19 cellular contexts compared by ENCODE assay signal in the genomic region with DNA sequence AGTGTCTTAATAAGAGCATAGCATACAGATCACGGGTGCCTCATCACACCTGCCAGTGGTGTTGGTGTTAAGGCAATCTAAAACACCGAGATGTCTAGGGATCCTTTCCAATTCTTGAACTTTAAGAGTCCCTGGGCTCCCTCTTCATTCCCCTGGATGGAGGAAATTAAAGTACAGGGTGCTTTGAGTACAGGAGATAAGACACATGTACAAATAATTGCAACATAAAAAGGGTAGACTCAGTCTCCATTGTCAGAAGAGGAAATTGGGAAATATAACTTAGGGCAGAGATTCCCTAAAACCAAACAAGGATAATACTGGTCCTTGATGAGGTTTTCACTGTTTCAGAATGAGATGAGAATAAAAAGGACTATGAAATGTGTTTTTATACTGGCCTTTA. TPM values are rescaled to one million over a fixed set of nuclear protein-coding genes. Genes with fewer than 3 reads are reported as not detected.
DNase-seq lines count a peak whose midpoint lies in the region; ATAC-seq and TF ChIP-seq lines count a peak whose summit lies in the region.
"Had no signal": no experiment of that assay in that cellular context is flagged by ENCODE, and none has a peak within 500 bp of the region (broad histone marks: within the 10 kb centered on the region; RNA-seq: fewer than 3 reads in every experiment).

No MANE protein-coding gene starts in this region.

- WGBS in liver, result 81% methylated on average over 2 of the region's 2 CpGs

- H3K4me1 ChIP-seq in left ventricle myocardium inferior, result peaks cover 2% of the 10 kb centered on the region
- peaks cover 0 to 7% (median 2%) of the 10 kb centered on the region in 4 donors for H3K4me1 ChIP-seq in liver (ENCODE audit: control insufficient read depth in 4 of 4, insufficient read depth in 4 of 4, low read length in 3 of 4)
- H3K4me1 ChIP-seq in SJCRH30, result no peaks in the 10 kb centered on the region

- no peak for TF ChIP-seq POLR2A in GM18505 (IDR thresholded peaks at IDR 0.05; ENCODE audit: borderline replicate concordance, extremely low read depth, insufficient read depth, insufficient read length)

- ATAC-seq in Right ventricle myocardium superior (ENCODE audit: poor library complexity) (peak; percentile 36), sciatic nerve (peak; percentile 44), GM18505 (IDR thresholded peaks at IDR 0.05; ENCODE audit: unreplicated experiment) (no peak)
- no peak for ATAC-seq in effector memory CD8-positive, alpha-beta T cell (replicated peaks)

- H3K36me3 Mint-ChIP-seq in effector memory CD8-positive, alpha-beta T cell (ENCODE audit: insufficient read depth), result peaks cover 21% of the 10 kb centered on the region

- no peak overlapping the region for H3K4me3 ChIP-seq in left ventricle myocardium inferior
- no peak overlapping the region for H3K4me3 ChIP-seq in cardiac fibroblast (replicated peaks in 1 of 2; ENCODE audit: low read depth in 2 of 2, low read length in 2 of 2)
- H3K4me3 ChIP-seq in liver (ENCODE audit: low read depth in 1 of 3, low read length in 3 of 3), result no peak overlapping the region
- H3K4me3 ChIP-seq in SJCRH30, result no peak overlapping the region
- H3K4me3 ChIP-seq: SK-N-MC had no signal

- no peak overlapping the region for H3K9ac ChIP-seq in liver (ENCODE audit: low read depth in 1 of 2, low read length in 2 of 2)

- H3K27ac ChIP-seq in left ventricle myocardium inferior (replicated peaks) (no peak overlapping the region), liver (ENCODE audit: low read depth in 1 of 2, low read length in 2 of 2) (peak overlapping the region in 1 of 2 donors; percentile 54), SJCRH30 (no peak overlapping the region)
- H3K27ac ChIP-seq: SK-N-MC had no signal

- no peaks in the 10 kb centered on the region for H3K9me3 Mint-ChIP-seq in effector memory CD8-positive, alpha-beta T cell

- H3K27ac Mint-ChIP-seq in effector memory CD8-positive, alpha-beta T cell, result no peak overlapping the region

- H3K27me3 Mint-ChIP-seq in effector memory CD8-positive, alpha-beta T cell, result no peaks in the 10 kb centered on the region

- H3K36me3 ChIP-seq in left ventricle myocardium inferior (peaks cover 66% of the 10 kb centered on the region), liver (ENCODE audit: control insufficient read depth in 4 of 4, insufficient read depth in 3 of 4, low read depth in 1 of 4, low read length in 3 of 4) (peaks cover 4 to 46% (median 23%) of the 10 kb centered on the region in 4 donors), SJCRH30 (peaks cover 62% of the 10 kb centered on the region)

- H3K4me1 Mint-ChIP-seq in effector memory CD8-positive, alpha-beta T cell (ENCODE audit: low read depth in 2 of 2), result peaks cover 0 to 3% of the 10 kb centered on the region in 2 donors

- intact Hi-C loops in Right ventricle myocardium superior (cut with DNase I) (no loop called here), left ventricle myocardium inferior (cut with micrococcal nuclease) (no loop called here), sciatic nerve (cut with DNase I) (no loop called here)

- H3K9me3 ChIP-seq in left ventricle myocardium inferior (replicated peaks), result no peaks in the 10 kb centered on the region
- H3K9me3 ChIP-seq in liver (ENCODE audit: control insufficient read depth in 4 of 4, low read length in 3 of 4), result no peaks in the 10 kb centered on the region
- no peaks in the 10 kb centered on the region for H3K9me3 ChIP-seq in SJCRH30 (replicated peaks)

- no peak for TF ChIP-seq CTCF in left ventricle myocardium inferior (IDR thresholded peaks at IDR 0.05; ENCODE audit: borderline replicate concordance)
- no peak for TF ChIP-seq CTCF in cardiac fibroblast (IDR thresholded peaks at IDR 0.05; ENCODE audit: low read depth, low read length)
- TF ChIP-seq CTCF in liver (IDR thresholded peaks at IDR 0.05; ENCODE audit: low read depth, low read length, missing input control), result no peak

- no peak for TF ChIP-seq RAD21 in liver (IDR thresholded peaks at IDR 0.05)

- H3K27me3 ChIP-seq in left ventricle myocardium inferior (ENCODE audit: low read depth), result no peaks in the 10 kb centered on the region
- H3K27me3 ChIP-seq in liver (ENCODE audit: control insufficient read depth in 4 of 4, insufficient read depth in 4 of 4, low read length in 3 of 4), result no peaks in the 10 kb centered on the region
- H3K27me3 ChIP-seq in SJCRH30, result no peaks in the 10 kb centered on the region

- DNase-seq in Right ventricle myocardium superior (no peak), left ventricle myocardium inferior (no peak), cardiac fibroblast (ENCODE audit: low read depth in 2 of 2) (peak; percentile 47 to 57), sciatic nerve (ENCODE audit: low spot score) (no peak), SJCRH30 (no peak)
- no peak for DNase-seq in effector memory CD8-positive, alpha-beta T cell
- DNase-seq: Calu3, DMS79 treated with DMSO at 0.1 percent for 48 hours, NCI-H1048, NCI-H1694, NCI-H2029 treated with DMSO at 0.1 percent for 48 hours, NCI-H2171, NCI-H226, NCI-H510A, RPMI8226, SHP77 treated with DMSO at 0.1 percent for 48 hours had no signal

- H3K4me3 Mint-ChIP-seq in effector memory CD8-positive, alpha-beta T cell, result no peak overlapping the region

TF ChIP-seq in liver, 16 proteins besides CTCF, POLR2A, EP300 and RAD21:
- TF ChIP-seq YY1 (IDR thresholded peaks at IDR 0.05), result no peak
- TF ChIP-seq RXRA (IDR thresholded peaks at IDR 0.05), result peak in 1 of 2 donors; percentile 9
- no peak for TF ChIP-seq EGR1 (IDR thresholded peaks at IDR 0.05; ENCODE audit: low read depth in 2 of 2)
- TF ChIP-seq HNF4A (conservative IDR thresholded peaks at IDR 0.05), result peak; percentile 8 to 28
- TF ChIP-seq FOXA1 (IDR thresholded peaks at IDR 0.05), result no peak
- TF ChIP-seq FOXA2 (IDR thresholded peaks at IDR 0.05), result no peak
- no peak for TF ChIP-seq MAX (IDR thresholded peaks at IDR 0.05)
- no peak for TF ChIP-seq TAF1 (conservative IDR thresholded peaks at IDR 0.05)
- no peak for TF ChIP-seq ATF3 (IDR thresholded peaks at IDR 0.05)
- TF ChIP-seq, protein P1, sequence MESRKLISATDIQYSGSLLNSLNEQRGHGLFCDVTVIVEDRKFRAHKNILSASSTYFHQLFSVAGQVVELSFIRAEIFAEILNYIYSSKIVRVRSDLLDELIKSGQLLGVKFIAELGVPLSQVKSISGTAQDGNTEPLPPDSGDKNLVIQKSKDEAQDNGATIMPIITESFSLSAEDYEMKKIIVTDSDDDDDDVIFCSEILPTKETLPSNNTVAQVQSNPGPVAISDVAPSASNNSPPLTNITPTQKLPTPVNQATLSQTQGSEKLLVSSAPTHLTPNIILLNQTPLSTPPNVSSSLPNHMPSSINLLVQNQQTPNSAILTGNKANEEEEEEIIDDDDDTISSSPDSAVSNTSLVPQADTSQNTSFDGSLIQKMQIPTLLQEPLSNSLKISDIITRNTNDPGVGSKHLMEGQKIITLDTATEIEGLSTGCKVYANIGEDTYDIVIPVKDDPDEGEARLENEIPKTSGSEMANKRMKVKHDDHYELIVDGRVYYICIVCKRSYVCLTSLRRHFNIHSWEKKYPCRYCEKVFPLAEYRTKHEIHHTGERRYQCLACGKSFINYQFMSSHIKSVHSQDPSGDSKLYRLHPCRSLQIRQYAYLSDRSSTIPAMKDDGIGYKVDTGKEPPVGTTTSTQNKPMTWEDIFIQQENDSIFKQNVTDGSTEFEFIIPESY (IDR thresholded peaks at IDR 0.05), result no peak
TF ChIP-seq in liver: peak in this region for 2.

RNA-seq across cellular contexts. Expression of gene SCFD1, which starts 34.9 kb away (rescaled TPM):
- total RNA-seq in Right ventricle myocardium superior, result 35.5 TPM
- total RNA-seq in left ventricle myocardium inferior, result 34.8 TPM
- 10 to 100 TPM; 68.2 to 82.1 TPM for total RNA-seq in liver
- 10 to 100 TPM; 24.6 to 37.0 TPM for polyA plus RNA-seq in liver
- total RNA-seq in sciatic nerve, result 91.0 TPM
- 78.3 and 112 TPM in 2 replicates for total RNA-seq in SJCRH30 (2014; rRNA removed; shearing (Covaris generic))

Comparison
In these comparisons a context has a peak if more than half of its experiments do, and no peak if none do; other contexts are left out.
1. ATAC-seq: peak in Right ventricle myocardium superior (single experiment) and sciatic nerve (single experiment); none in GM18505 (single experiment) and effector memory CD8-positive, alpha-beta T cell (single experiment).
2. DNase-seq: peak in cardiac fibroblast (2 of 2); none in Right ventricle myocardium superior (single experiment), left ventricle myocardium inferior (single experiment), sciatic nerve (single experiment), effector memory CD8-positive, alpha-beta T cell (0 of 3) and SJCRH30 (0 of 2).